In the genomic region with DNA sequence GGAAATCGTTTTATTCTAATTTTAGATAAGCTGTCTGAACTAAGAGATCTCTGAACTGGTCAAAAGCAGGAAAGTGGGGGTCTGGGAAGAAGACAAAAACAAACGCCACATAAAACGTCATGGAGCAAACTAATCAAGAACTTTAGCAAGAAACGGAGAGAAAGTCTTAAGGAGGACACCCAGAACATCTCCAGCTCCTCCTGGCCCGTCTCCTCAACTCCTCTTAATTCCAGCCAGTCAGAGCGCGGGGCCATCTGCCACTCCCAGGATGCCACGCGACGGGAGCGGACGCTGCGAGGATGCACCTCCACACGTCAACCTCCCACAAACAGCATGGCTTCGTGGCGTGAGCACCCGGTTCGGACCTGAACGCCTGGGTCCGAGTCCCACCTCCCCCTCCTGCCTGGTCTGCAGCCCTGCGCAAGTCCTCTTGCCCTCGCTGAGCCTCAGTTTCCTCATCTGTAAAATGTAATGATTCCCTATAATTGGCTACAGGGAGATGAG, we compare ENCODE assay signal across 8 cellular contexts.
A peak's percentile ranks its signal among the peaks of the same experiment; 100 is the strongest.
DNase-seq lines count a peak whose midpoint lies in the region; ATAC-seq lines count a peak whose summit lies in the region.

No MANE protein-coding gene starts in this region.

- peak; percentile 27 for ATAC-seq in HG02852 (IDR thresholded peaks at IDR 0.05; ENCODE audit: unreplicated experiment)
- no peak for ATAC-seq in HG02970 (IDR thresholded peaks at IDR 0.05; ENCODE audit: low FRiP score, unreplicated experiment)

- peak overlapping the region; percentile 86 for H3K27ac ChIP-seq in caudate nucleus (ENCODE audit: low read depth, low read length)

- DNase-seq in GF-D8 (lab: John Stamatoyannopoulos, UW) (peak; percentile 56), NCI-H226 (peak; percentile 90), caudate nucleus (lab: John Stamatoyannopoulos, UW) (peak in 53 of 61 donors; percentile 13 to 87 (median 51)), iris pigment epithelial cell (ENCODE audit: low read depth) (peak; percentile 88)
- DNase-seq in activated CD4-positive, CD25-positive, alpha-beta regulatory T cell (lab: John Stamatoyannopoulos, UW) = peak; percentile 30 to 58 (median 32)
- peak; percentile 65 to 83 for DNase-seq in stimulated activated CD4-positive, alpha-beta T cell treated with anti-CD3 and anti-CD28 coated beads, Interleukin-12 subunit alpha, Interleukin-12 subunit beta, amount 100 ng/mL, for 24 hours (ENCODE audit: low read depth in 2 of 2)

Comparison
In these comparisons a context has a peak if more than half of its experiments do, and no peak if none do; other contexts are left out.
1. DNase-seq: peak in every context shown above with its lines; median percentile 90 in NCI-H226; 88 in iris pigment epithelial cell; 74 in stimulated activated CD4-positive, alpha-beta T cell treated with anti-CD3 and anti-CD28 coated beads, Interleukin-12 subunit alpha, Interleukin-12 subunit beta, amount 100 ng/mL, for 24 hours; 56 in GF-D8; 51 in caudate nucleus; 32 in activated CD4-positive, CD25-positive, alpha-beta regulatory T cell.